In the genomic region with DNA sequence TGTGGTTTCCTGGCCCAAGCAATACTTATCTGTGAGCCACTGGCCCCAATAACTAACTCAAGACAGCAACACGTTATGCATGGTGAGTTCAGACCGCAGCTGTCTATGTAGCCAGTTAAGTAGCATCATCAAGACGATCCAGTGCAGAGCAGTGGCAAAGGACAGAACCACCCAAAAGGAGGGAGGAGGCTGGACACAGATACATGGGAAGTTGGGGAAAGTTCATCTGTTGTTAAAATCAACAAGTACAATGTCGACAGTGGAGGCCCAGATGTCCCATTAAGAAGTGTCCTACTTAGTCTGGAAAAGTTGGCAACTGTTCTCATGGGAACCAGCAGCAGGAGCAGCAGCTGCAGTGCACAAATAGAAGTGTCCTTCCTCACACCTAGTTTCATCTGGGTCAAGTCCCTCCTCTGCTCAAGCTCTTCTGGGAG, we compare ENCODE assay signal across 10 cellular contexts.
DNase-seq lines count a peak whose midpoint lies in the region; ATAC-seq and TF ChIP-seq lines count a peak whose summit lies in the region.
"Had no signal": no experiment of that assay in that cellular context is flagged by ENCODE, and none has a peak within 500 bp of the region (broad histone marks: within the 10 kb centered on the region; RNA-seq: fewer than 3 reads in every experiment).

No MANE protein-coding gene starts in this region.

- H3K4me2 ChIP-seq in BLaER1 treated with 17β-estradiol and CSF1 and Interleukin-3, amounts not matched to agents 10 nM and 100 nM, result peak overlapping the region; percentile 81 to 92 (median 88)
- no peak overlapping the region for H3K4me2 ChIP-seq in Karpas-422 (ENCODE audit: low read depth, low read length, poor library complexity, severe bottlenecking)

- no peak for TF ChIP-seq EP300 in gastroesophageal sphincter (IDR thresholded peaks at IDR 0.05)

- H3K9me3 ChIP-seq in BLaER1 treated with 17β-estradiol and CSF1 and Interleukin-3, amounts not matched to agents 10 nM and 100 nM (replicated peaks in 1 of 11), result no peaks in the 10 kb centered on the region
- no peaks in the 10 kb centered on the region for H3K9me3 ChIP-seq in gastroesophageal sphincter
- no peaks in the 10 kb centered on the region for H3K9me3 ChIP-seq in Karpas-422 (ENCODE audit: low read length)

- no peak for TF ChIP-seq CTCF in gastroesophageal sphincter (IDR thresholded peaks at IDR 0.05)

- no peaks in the 10 kb centered on the region for H3K27me3 ChIP-seq in BLaER1 treated with 17β-estradiol and CSF1 and Interleukin-3, amounts not matched to agents 10 nM and 100 nM
- H3K27me3 ChIP-seq in gastroesophageal sphincter (no peaks in the 10 kb centered on the region), Karpas-422 (ENCODE audit: low read length) (no peaks in the 10 kb centered on the region)

- WGBS in gastroesophageal sphincter (ENCODE audit: low coverage in 1 of 2), 2 donors, result 22 to 60% methylated on average over 1 to 3 of the region's 4 CpGs

- ATAC-seq in GM19463 (IDR thresholded peaks at IDR 0.05; ENCODE audit: unreplicated experiment) (peak; percentile 83), HG03139 (IDR thresholded peaks at IDR 0.05; ENCODE audit: unreplicated experiment) (peak; percentile 76), gastroesophageal sphincter (peak; percentile 59), HG02798 (IDR thresholded peaks at IDR 0.05; ENCODE audit: poor library complexity, unreplicated experiment) (no peak)

- no peaks in the 10 kb centered on the region for H3K79me2 ChIP-seq in Karpas-422 (ENCODE audit: low read length)

- DNase-seq in Karpas-422 (no peak), NCI-H82 treated with DMSO at 0.1 percent for 48 hours (lab: John Stamatoyannopoulos, UW; ENCODE audit: unreplicated experiment) (no peak), AG20443 (ENCODE audit: low spot score) (no peak)
- DNase-seq: activated effector memory CD4-positive, alpha-beta T cell treated with anti-CD3 and anti-CD28 coated beads, Interleukin-2, amount 50 U/mL, for 16 hours; AML-193 had no signal

- no peak overlapping the region for H2AFZ ChIP-seq in Karpas-422 (ENCODE audit: low read length)

- no peaks in the 10 kb centered on the region for H3K9me2 ChIP-seq in Karpas-422 (replicated peaks; ENCODE audit: insufficient read depth, low read length)

- peak overlapping the region; percentile 30 to 86 (median 73); a peak in 21 of 22 replicates for H3K9ac ChIP-seq in BLaER1 treated with 17β-estradiol and CSF1 and Interleukin-3, amounts not matched to agents 10 nM and 100 nM
- no peak overlapping the region for H3K9ac ChIP-seq in Karpas-422 (ENCODE audit: low read length)

- H3K4me1 ChIP-seq in BLaER1 treated with 17β-estradiol and CSF1 and Interleukin-3, amounts not matched to agents 10 nM and 100 nM, result peaks cover 99 to 100% (median 100%) of the 10 kb centered on the region in 10 experiments
- H3K4me1 ChIP-seq in gastroesophageal sphincter, result peaks cover 13 to 97% (median 40%) of the 10 kb centered on the region in 3 donors
- H3K4me1 ChIP-seq in Karpas-422 (ENCODE audit: low read length), result no peaks in the 10 kb centered on the region

- H3K36me3 ChIP-seq in BLaER1 treated with 17β-estradiol and CSF1 and Interleukin-3, amounts not matched to agents 10 nM and 100 nM, result no peaks in the 10 kb centered on the region
- H3K36me3 ChIP-seq in gastroesophageal sphincter (no peaks in the 10 kb centered on the region), Karpas-422 (ENCODE audit: insufficient read depth, low read length) (no peaks in the 10 kb centered on the region)

- TF ChIP-seq POLR2A in gastroesophageal sphincter (IDR thresholded peaks at IDR 0.05), result no peak

- peak overlapping the region; percentile 92 to 98 (median 96) for H3K27ac ChIP-seq in BLaER1 treated with 17β-estradiol and CSF1 and Interleukin-3, amounts not matched to agents 10 nM and 100 nM
- H3K27ac ChIP-seq in gastroesophageal sphincter, result peak overlapping the region; percentile 7 to 77 (median 70)
- no peak overlapping the region for H3K27ac ChIP-seq in Karpas-422 (ENCODE audit: low read length)

- H4K20me1 ChIP-seq in BLaER1 treated with 17β-estradiol and CSF1 and Interleukin-3, amounts not matched to agents 10 nM and 100 nM, result no peaks in the 10 kb centered on the region
- H4K20me1 ChIP-seq in Karpas-422 (ENCODE audit: insufficient read depth, low read depth, low read length), result no peaks in the 10 kb centered on the region

- H3K4me3 ChIP-seq in BLaER1 treated with 17β-estradiol and CSF1 and Interleukin-3, amounts not matched to agents 10 nM and 100 nM, result no peak overlapping the region
- H3K4me3 ChIP-seq in gastroesophageal sphincter (no peak overlapping the region), Karpas-422 (ENCODE audit: low read length) (no peak overlapping the region)
